Comparison of ENCODE assay signal across 1 cellular context in genomic region chr11:120121914-120122473, GRCh38.
TF ChIP-seq lines count a peak whose summit lies in the region.

No MANE protein-coding gene starts in this region.

TF ChIP-seq in SK-N-SH, 30 proteins besides CTCF, POLR2A, EP300 and RAD21 (continued from another document):
- TF ChIP-seq TAF1 (IDR thresholded peaks at IDR 0.05; ENCODE audit: borderline replicate concordance, low read depth, low read length) (no peak), EZH2phosphoT487 (IDR thresholded peaks at IDR 0.05; ENCODE audit: borderline replicate concordance, low read depth) (no peak), SIN3A (IDR thresholded peaks at IDR 0.05; ENCODE audit: borderline replicate concordance, low read depth, low read length) (no peak)
